In genomic region chr17:7844292-7845154, GRCh38 we compare ENCODE assay signal across 8 cellular contexts. TPM values are rescaled to one million over a fixed set of nuclear protein-coding genes. Genes with fewer than 3 reads are reported as not detected.
DNase-seq lines count a peak whose midpoint lies in the region; ATAC-seq and TF ChIP-seq lines count a peak whose summit lies in the region.

No MANE protein-coding gene starts in this region.

- H3K4me3 ChIP-seq in GM12875 (ENCODE audit: low read depth, low read length), result peak overlapping the region; percentile 91
- H3K4me3 ChIP-seq in uterus, result peak overlapping the region; percentile 65 to 88

- peaks cover 4 to 7% of the 10 kb centered on the region in 2 donors for H3K4me1 ChIP-seq in uterus

- no peaks in the 10 kb centered on the region for H3K27me3 Mint-ChIP-seq in T-helper 17 cell

- H3K9me3 ChIP-seq in T-helper 17 cell (ENCODE audit: control insufficient read depth, low read length, poor library complexity, severe bottlenecking) (no peaks in the 10 kb centered on the region), uterus (no peaks in the 10 kb centered on the region)

- H3K4me3 Mint-ChIP-seq in T-helper 17 cell, result peak overlapping the region; percentile 100

- H3K27ac ChIP-seq in angular gyrus (ENCODE audit: low read depth, low read length), result peak overlapping the region; percentile 77
- peak overlapping the region; percentile 95 to 99 for H3K27ac ChIP-seq in uterus

- H3K4me1 Mint-ChIP-seq in T-helper 17 cell, result peaks cover 49% of the 10 kb centered on the region

- ATAC-seq in HG02610 (IDR thresholded peaks at IDR 0.05; ENCODE audit: unreplicated experiment), result peak; percentile 47
- ATAC-seq in T-helper 17 cell, result peak; percentile 30
- ATAC-seq in left ventricle myocardium superior, result peak; percentile 72

- H3K36me3 Mint-ChIP-seq in T-helper 17 cell (ENCODE audit: low read depth), result peaks cover 9% of the 10 kb centered on the region

- peak; percentile 83 to 87 for TF ChIP-seq POLR2A in uterus (IDR thresholded peaks at IDR 0.05)

- TF ChIP-seq CTCF in GM12875 (IDR thresholded peaks at IDR 0.05; ENCODE audit: borderline replicate concordance, insufficient read depth, low read depth, low read length) (no peak), uterus (IDR thresholded peaks at IDR 0.05) (peak in 1 of 4 experiments; percentile 7)

- DNase-seq in NCI-H1417 (lab: John Stamatoyannopoulos, UW), result peak; percentile 70 to 88 (median 73)
- peak; percentile 64 to 72 (median 69) for DNase-seq in T-helper 17 cell
- peak; percentile 91 for DNase-seq in left ventricle myocardium superior
- peak; percentile 97 for DNase-seq in posterior vena cava (ENCODE audit: low spot score)
- DNase-seq in uterus, result peak; percentile 87 to 90

- H3K36me3 ChIP-seq in uterus, result no peaks in the 10 kb centered on the region

- intact Hi-C loops in left ventricle myocardium superior (cut with micrococcal nuclease), result no loop called here
- intact Hi-C loops in posterior vena cava (cut with DNase I), result no loop called here
- intact Hi-C loops in uterus (cut with DNase I; ENCODE audit: low total_unique reads), result no loop called here

- no peaks in the 10 kb centered on the region for H3K27me3 ChIP-seq in uterus

- peak overlapping the region; percentile 100 for H3K27ac Mint-ChIP-seq in T-helper 17 cell

RNA-seq across cellular contexts. Expression of gene TMEM88, which starts 10.3 kb away (rescaled TPM):
- total RNA-seq in T-helper 17 cell (10 to 100 TPM; 31.0 to 31.3 TPM), left ventricle myocardium superior (32.6 TPM), posterior vena cava (10 to 100 TPM; 17.5 to 26.1 TPM), uterus (10 to 100 TPM in 3 of 4 donors, 1 to 10 TPM in 1; 7.3 to 68.1 (median 28.1) TPM)

RNA-seq across cellular contexts. Expression of gene KDM6B, which starts 10.5 kb away (rescaled TPM):
- total RNA-seq in T-helper 17 cell (100 to 1,000 TPM; 207 to 231 TPM), left ventricle myocardium superior (28.1 TPM), posterior vena cava (10 to 100 TPM; 21.0 to 29.0 TPM), uterus (10 to 100 TPM in 1 of 4 donors, 1 to 10 TPM in 3; 2.6 to 47.9 (median 4.4) TPM)

RNA-seq across cellular contexts. Expression of gene NAA38, which starts 12.8 kb away (rescaled TPM):
- total RNA-seq in T-helper 17 cell (10 to 100 TPM; 26.8 to 30.3 TPM), left ventricle myocardium superior (93.2 TPM), posterior vena cava (10 to 100 TPM; 65.2 to 79.7 TPM), uterus (10 to 100 TPM in 3 of 4 donors, 1 to 10 TPM in 1; 3.6 to 94.7 (median 48.1) TPM)

RNA-seq across cellular contexts. Expression of gene CYB5D1, which starts 13.3 kb away (rescaled TPM):
- total RNA-seq in T-helper 17 cell (10 to 100 TPM in 1 of 2 donors, 1 to 10 TPM in 1; 9.3 to 14.9 TPM), left ventricle myocardium superior (25.6 TPM), posterior vena cava (1 to 10 TPM; 8.9 TPM), uterus (10 to 100 TPM in 3 of 4 donors, 1 to 10 TPM in 1; 3.1 to 17.6 (median 16.2) TPM)

RNA-seq across cellular contexts. Expression of gene CHD3, which starts 44.1 kb away (rescaled TPM):
- total RNA-seq in T-helper 17 cell (100 to 1,000 TPM; 219 TPM), left ventricle myocardium superior (13.1 TPM), posterior vena cava (100 to 1,000 TPM in 1 of 2 donors, 10 to 100 TPM in 1; 67.4 to 105 TPM), uterus (100 to 1,000 TPM in 3 of 4 donors, 10 to 100 TPM in 1; 81.0 to 165 (median 133) TPM)

Comparison
In these comparisons a context has a peak if more than half of its experiments do, and no peak if none do; other contexts are left out.
1. Peak in every context shown above with its lines: DNase-seq, ATAC-seq, H3K4me3 ChIP-seq and H3K27ac ChIP-seq.